Comparison of ENCODE assay signal across 10 cellular contexts in genomic region chr12:53066594-53066978, GRCh38. TPM values are rescaled to one million over a fixed set of nuclear protein-coding genes. Genes with fewer than 3 reads are reported as not detected.
DNase-seq lines count a peak whose midpoint lies in the region; ATAC-seq, FAIRE-seq and TF ChIP-seq lines count a peak whose summit lies in the region.
"Had no signal": no experiment of that assay in that cellular context is flagged by ENCODE, and none has a peak within 500 bp of the region (broad histone marks: within the 10 kb centered on the region; RNA-seq: fewer than 3 reads in every experiment).

No MANE protein-coding gene starts in this region.

- H3K9me3 ChIP-seq in left ventricle myocardium inferior (replicated peaks) (no peaks in the 10 kb centered on the region), endothelial cell of umbilical vein (replicated peaks; ENCODE audit: control insufficient read depth, insufficient read depth, low read length) (no peaks in the 10 kb centered on the region), prostate gland (no peaks in the 10 kb centered on the region), vagina (no peaks in the 10 kb centered on the region)

- H3K4me1 ChIP-seq in left ventricle myocardium inferior: peaks cover 100% of the 10 kb centered on the region
- peaks cover 24% of the 10 kb centered on the region for H3K4me1 ChIP-seq in endothelial cell of umbilical vein (ENCODE audit: control insufficient read depth, extremely low read depth, insufficient read depth, low read length)
- H3K4me1 ChIP-seq in prostate gland (replicated peaks): peaks cover 5% of the 10 kb centered on the region
- H3K4me1 ChIP-seq in vagina: peaks cover 89% of the 10 kb centered on the region

- TF ChIP-seq CTCF in left ventricle myocardium inferior (IDR thresholded peaks at IDR 0.05; ENCODE audit: borderline replicate concordance): no peak
- no peak for TF ChIP-seq CTCF in endothelial cell of umbilical vein (IDR thresholded peaks at IDR 0.05; ENCODE audit: extremely low read depth in 1 of 2, insufficient read depth in 1 of 2, low read depth in 1 of 2, low read length in 2 of 2)
- TF ChIP-seq CTCF in prostate gland (IDR thresholded peaks at IDR 0.05): no peak
- TF ChIP-seq CTCF in vagina (IDR thresholded peaks at IDR 0.05): no peak
- TF ChIP-seq CTCF in GM10266 (IDR thresholded peaks at IDR 0.05; ENCODE audit: control insufficient read depth, insufficient read depth, low read depth, missing control alignments): no peak

- FAIRE-seq in endothelial cell of umbilical vein (lab: Jason Lieb, UNC): peak; percentile 62

- no peak for DNase-seq in left ventricle myocardium inferior
- DNase-seq in Right ventricle myocardium inferior (ENCODE audit: missing footprints): no peak
- no peak for DNase-seq in endothelial cell of umbilical vein (ENCODE audit: low read depth, low spot score)
- DNase-seq in prostate gland (ENCODE audit: low spot score): no peak
- peak in 1 of 2 donors; percentile 83 for DNase-seq in vagina (ENCODE audit: extremely low spot score in 2 of 2)
- DNase-seq in stimulated activated CD4-positive, alpha-beta T cell treated with anti-CD3 and anti-CD28 coated beads, Interleukin-2, amount 100 ng/mL, for 48 hours: no peak
- no peak for DNase-seq in cerebellar nuclear complex (lab: John Stamatoyannopoulos, UW)
- DNase-seq in GM10266 (ENCODE audit: extremely low spot score): no peak
- DNase-seq: NCI-H2081 treated with DMSO at 0.1 percent for 48 hours had no signal

- H3K4me2 ChIP-seq in endothelial cell of umbilical vein (ENCODE audit: insufficient read depth, low read length): peak overlapping the region; percentile 19

- CTCF ChIA-PET in endothelial cell of umbilical vein (lab: Charles Lee): interaction anchor here (0.6 to 14.2 kb wide), 41 partner anchors 10 to 278 kb away, joined by 3 to 463 read pairs (median 7); partner anchors contain the start of genes AAAS, CSAD, ESPL1 and IGFBP6

- dilution Hi-C loops in endothelial cell of umbilical vein (cut with MboI; ENCODE audit: extremely low pct_ligation_motif_present, low sequenced_read_pairs): no loop called here

- 81% methylated on average over 10 of the region's 10 CpGs for WGBS in prostate gland

- peak overlapping the region; percentile 31 for H3K4me3 ChIP-seq in left ventricle myocardium inferior
- H3K4me3 ChIP-seq in endothelial cell of umbilical vein (replicated peaks in 1 of 3; ENCODE audit: insufficient read depth in 1 of 3, low read depth in 1 of 3, low read length in 3 of 3): no peak overlapping the region
- H3K4me3 ChIP-seq in prostate gland: no peak overlapping the region
- H3K4me3 ChIP-seq in vagina: no peak overlapping the region

- POLR2A ChIA-PET in endothelial cell of umbilical vein (lab: Charles Lee): interaction anchor here (0.6 to 1.3 kb wide), 5 partner anchors 13 to 185 kb away, joined by 4 to 9 read pairs (median 5); partner anchors contain the start of gene SPRYD3

- H3K27me3 ChIP-seq in left ventricle myocardium inferior (ENCODE audit: low read depth) (no peaks in the 10 kb centered on the region), endothelial cell of umbilical vein (ENCODE audit: control insufficient read depth in 2 of 2, insufficient read depth in 2 of 2, low read length in 2 of 2) (no peaks in the 10 kb centered on the region), prostate gland (replicated peaks; ENCODE audit: insufficient read depth) (no peaks in the 10 kb centered on the region), vagina (no peaks in the 10 kb centered on the region)

- H3K27ac ChIP-seq in left ventricle myocardium inferior (replicated peaks): peak overlapping the region; percentile 100
- H3K27ac ChIP-seq in endothelial cell of umbilical vein (ENCODE audit: insufficient read depth, low read depth, low read length): peak overlapping the region; percentile 44
- H3K27ac ChIP-seq in prostate gland: peak overlapping the region; percentile 58 to 70
- H3K27ac ChIP-seq in vagina: peak overlapping the region; percentile 80

- TF ChIP-seq POLR2A in endothelial cell of umbilical vein (IDR thresholded peaks at IDR 0.05; ENCODE audit: low read depth, low read length) (no peak), prostate gland (IDR thresholded peaks at IDR 0.05) (no peak), vagina (IDR thresholded peaks at IDR 0.05) (no peak)

- no TSS peak for BruUV-seq in endothelial cell of umbilical vein (replicated peaks; lab: Mats Ljungman, UMichigan)

- H4K20me1 ChIP-seq in endothelial cell of umbilical vein (replicated peaks; ENCODE audit: control insufficient read depth, extremely low read depth, insufficient read depth, low read length): no peaks in the 10 kb centered on the region

- no peak for ATAC-seq in Right ventricle myocardium inferior

- H3K79me2 ChIP-seq in endothelial cell of umbilical vein (ENCODE audit: control insufficient read depth, insufficient read depth, low read length): no peaks in the 10 kb centered on the region

- intact Hi-C loops in left ventricle myocardium inferior (cut with micrococcal nuclease) (loop anchor here (5.0 kb wide), 2 partner anchors 36 to 131 kb away; partner anchors contain the start of gene SOAT2), Right ventricle myocardium inferior (cut with DNase I) (loop anchor here (1.0 to 5.0 kb wide), 3 partner anchors 32 to 231 kb away; partner anchors contain the start of genes MYG1 and PFDN5), endothelial cell of umbilical vein (cut with micrococcal nuclease) (loop anchor here (1.0 kb wide), 4 partner anchors 33 to 131 kb away; no protein-coding TSS in a partner anchor), prostate gland (cut with DNase I) (loop anchor here (5.0 kb wide), 1 partner anchor 91 kb away; no protein-coding TSS in a partner anchor), vagina (cut with DNase I) (loop anchor here (1.0 to 10.0 kb wide), 2 partner anchors 33 to 128 kb away; no protein-coding TSS in a partner anchor)

- peaks cover 46% of the 10 kb centered on the region for H3K36me3 ChIP-seq in left ventricle myocardium inferior
- H3K36me3 ChIP-seq in endothelial cell of umbilical vein (ENCODE audit: control insufficient read depth in 2 of 2, extremely low read depth in 1 of 2, insufficient read depth in 2 of 2, low read length in 2 of 2): peaks cover 2 to 18% of the 10 kb centered on the region in 2 experiments
- peaks cover 0 to 18% of the 10 kb centered on the region in 2 donors for H3K36me3 ChIP-seq in prostate gland
- peaks cover 0 to 19% of the 10 kb centered on the region in 2 donors for H3K36me3 ChIP-seq in vagina

- no peak overlapping the region for H3K9ac ChIP-seq in endothelial cell of umbilical vein (replicated peaks; ENCODE audit: extremely low read depth, insufficient read depth, low read length)

- no peak overlapping the region for H2AFZ ChIP-seq in endothelial cell of umbilical vein (ENCODE audit: low read depth, low read length)

- no peaks in the 10 kb centered on the region for H3K9me1 ChIP-seq in endothelial cell of umbilical vein (replicated peaks; ENCODE audit: control insufficient read depth, extremely low read depth, insufficient read depth, low read length)

RNA-seq across cellular contexts. Expression of gene SPRYD3, which starts 12.6 kb away (rescaled TPM):
- total RNA-seq in left ventricle myocardium inferior: 49.1 TPM
- 41.0 TPM for total RNA-seq in Right ventricle myocardium inferior
- total RNA-seq in endothelial cell of umbilical vein: 31.7 and 39.2 TPM in 2 replicates
- polyA plus RNA-seq in endothelial cell of umbilical vein: 38.6 and 39.6 TPM in 2 replicates
- polyA plus RNA-seq in endothelial cell of umbilical vein (2011; cell fraction: cytosol; rRNA removed): 27.2 and 27.3 TPM in 2 replicates
- 30.9 and 32.1 TPM in 2 replicates for polyA plus RNA-seq in endothelial cell of umbilical vein (2011; cell fraction: nucleus; rRNA removed)
- polyA plus RNA-seq in endothelial cell of umbilical vein (2012): 27.6 and 35.4 TPM in 2 replicates
- 41.8 and 45.3 TPM in 2 replicates for polyA minus RNA-seq in endothelial cell of umbilical vein
- polyA minus RNA-seq in endothelial cell of umbilical vein (2011; cell fraction: cytosol; rRNA and poly(A)+ RNA removed): 28.4 TPM
- polyA minus RNA-seq in endothelial cell of umbilical vein (2011; cell fraction: nucleus; rRNA and poly(A)+ RNA removed): 13.6 and 18.1 TPM in 2 replicates
- 10 to 100 TPM; 38.7 to 54.4 TPM for total RNA-seq in prostate gland
- total RNA-seq in vagina: 27.0 TPM

RNA-seq across cellular contexts. Expression of gene TNS2, which starts 16.7 kb away (rescaled TPM):
- total RNA-seq in left ventricle myocardium inferior: 109 TPM
- 122 TPM for total RNA-seq in Right ventricle myocardium inferior
- 106 and 119 TPM in 2 replicates for total RNA-seq in endothelial cell of umbilical vein
- 84.5 and 119 TPM in 2 replicates for polyA plus RNA-seq in endothelial cell of umbilical vein
- polyA plus RNA-seq in endothelial cell of umbilical vein (2011; cell fraction: cytosol; rRNA removed): 49.3 and 62.6 TPM in 2 replicates
- polyA plus RNA-seq in endothelial cell of umbilical vein (2011; cell fraction: nucleus; rRNA removed): 356 and 431 TPM in 2 replicates
- 32.4 and 40.1 TPM in 2 replicates for polyA plus RNA-seq in endothelial cell of umbilical vein (2012)
- 104 and 105 TPM in 2 replicates for polyA minus RNA-seq in endothelial cell of umbilical vein
- 8.6 TPM for polyA minus RNA-seq in endothelial cell of umbilical vein (2011; cell fraction: cytosol; rRNA and poly(A)+ RNA removed)
- polyA minus RNA-seq in endothelial cell of umbilical vein (2011; cell fraction: nucleus; rRNA and poly(A)+ RNA removed): 163 and 183 TPM in 2 replicates
- total RNA-seq in prostate gland: 100 to 1,000 TPM in 1 of 2 donors, 10 to 100 TPM in 1; 66.5 to 180 TPM
- total RNA-seq in vagina: 235 TPM

RNA-seq across cellular contexts. Expression of gene IGFBP6, which starts 30.9 kb away (rescaled TPM):
- total RNA-seq in left ventricle myocardium inferior (53.0 TPM), Right ventricle myocardium inferior (54.3 TPM), endothelial cell of umbilical vein (11.6 and 14.1 TPM in 2 replicates), prostate gland (100 to 1,000 TPM; 189 to 532 TPM), vagina (684 TPM)
- 18.2 TPM in 2 replicates for polyA plus RNA-seq in endothelial cell of umbilical vein
- polyA plus RNA-seq in endothelial cell of umbilical vein (2011; cell fraction: cytosol; rRNA removed): 13.8 and 17.0 TPM in 2 replicates
- 4.4 and 4.9 TPM in 2 replicates for polyA plus RNA-seq in endothelial cell of umbilical vein (2011; cell fraction: nucleus; rRNA removed)
- polyA plus RNA-seq in endothelial cell of umbilical vein (2012): 8.8 and 16.2 TPM in 2 replicates
- 4.0 and 11.3 TPM in 2 replicates for polyA minus RNA-seq in endothelial cell of umbilical vein
- 25.2 TPM for polyA minus RNA-seq in endothelial cell of umbilical vein (2011; cell fraction: cytosol; rRNA and poly(A)+ RNA removed)
- polyA minus RNA-seq in endothelial cell of umbilical vein (2011; cell fraction: nucleus; rRNA and poly(A)+ RNA removed): 1.4 and 1.6 TPM in 2 replicates
- total RNA-seq: T-helper 1 cell treated with Interleukin-12 subunit alpha and Interleukin-12 subunit beta and Interleukin-4 antibody, amounts not matched to agents 30 ng/mL and 1 ng/mL, for 36 hours had no signal

RNA-seq across cellular contexts. Expression of gene SOAT2, which starts 36.7 kb away (rescaled TPM):
- total RNA-seq in left ventricle myocardium inferior: not detected
- not detected for total RNA-seq in Right ventricle myocardium inferior
- not detected in 2 replicates for total RNA-seq in endothelial cell of umbilical vein
- polyA plus RNA-seq in endothelial cell of umbilical vein: not detected in 2 replicates
- not detected in 2 replicates for polyA plus RNA-seq in endothelial cell of umbilical vein (2011; cell fraction: cytosol; rRNA removed)
- polyA plus RNA-seq in endothelial cell of umbilical vein (2011; cell fraction: nucleus; rRNA removed): not detected in 2 replicates
- polyA plus RNA-seq in endothelial cell of umbilical vein (2012): not detected in 2 replicates
- polyA minus RNA-seq in endothelial cell of umbilical vein: not detected in 2 replicates
- polyA minus RNA-seq in endothelial cell of umbilical vein (2011; cell fraction: cytosol; rRNA and poly(A)+ RNA removed): not detected
- not detected in 2 replicates for polyA minus RNA-seq in endothelial cell of umbilical vein (2011; cell fraction: nucleus; rRNA and poly(A)+ RNA removed)
- under 1 TPM; 0.14 to 0.28 TPM for total RNA-seq in prostate gland
- 0.74 TPM for total RNA-seq in vagina
- total RNA-seq: T-helper 1 cell treated with Interleukin-12 subunit alpha and Interleukin-12 subunit beta and Interleukin-4 antibody, amounts not matched to agents 30 ng/mL and 1 ng/mL, for 36 hours had no signal

Comparison
In these comparisons a context has a peak if more than half of its experiments do, and no peak if none do; other contexts are left out.
1. H3K27ac ChIP-seq: peak in every context shown above with its lines; median percentile 100 in left ventricle myocardium inferior; 80 in vagina; 64 in prostate gland; 44 in endothelial cell of umbilical vein.